Comparison of ENCODE assay signal across 15 cellular contexts in the genomic region with DNA sequence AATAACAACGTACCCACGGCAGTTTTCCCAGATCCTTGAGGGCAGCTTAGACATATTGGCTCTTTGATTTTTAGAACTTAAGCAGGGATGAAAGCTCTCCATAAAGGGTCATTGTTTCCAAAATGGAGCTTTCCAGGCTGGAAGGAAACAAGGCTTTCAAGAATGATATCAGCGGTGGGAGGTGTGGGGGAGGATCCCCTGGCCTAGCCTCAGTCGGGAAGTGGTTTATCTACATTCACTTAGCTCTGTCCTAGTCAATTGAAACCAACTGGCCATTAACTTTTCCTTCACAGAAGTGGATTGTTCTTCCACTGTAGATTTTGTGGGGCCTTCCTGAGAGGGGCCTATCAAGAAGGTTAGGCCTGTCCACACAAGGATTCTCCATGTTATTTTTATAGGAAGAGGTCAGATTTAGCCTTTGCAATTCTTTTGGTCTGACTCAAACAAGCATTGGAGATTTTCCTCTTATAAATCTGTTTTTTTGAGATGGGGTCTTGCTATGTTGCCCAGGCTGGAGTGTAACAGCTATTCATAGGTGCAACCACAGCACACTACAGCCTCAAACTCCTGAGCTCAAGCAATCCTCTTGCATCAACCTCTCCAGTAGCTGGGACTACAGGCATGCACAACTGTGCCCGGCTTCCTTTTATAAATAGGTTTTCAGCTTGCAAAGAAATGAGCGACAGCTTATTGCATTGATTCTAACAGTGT.
"Had no signal": no experiment of that assay in that cellular context is flagged by ENCODE, and none has a peak within 500 bp of the region (broad histone marks: within the 10 kb centered on the region; RNA-seq: fewer than 3 reads in every experiment).

No MANE protein-coding gene starts in this region.

- H3K9me3 Mint-ChIP-seq: activated CD8-positive, alpha-beta T cell treated with anti-CD3 and anti-CD28 coated beads for 36 hours; activated naive CD8-positive, alpha-beta T cell treated with anti-CD3 and anti-CD28 coated beads, Interleukin-2, amount 50 U/mL, for 24 hours; activated T-helper 1 cell treated with anti-CD3 and anti-CD28 coated beads, Interleukin-12 subunit alpha, Interleukin-12 subunit beta, Interleukin-2, Interleukin-4 antibody, amounts not matched to agents 30 ng/mL and 10 ng/mL and 1 ng/mL, durations not matched to agents 14 hours and 24 hours and 36 hours; memory B cell; neural progenitor cell; stimulated activated effector memory CD8-positive, alpha-beta T cell treated with anti-CD3 and anti-CD28 coated beads, Interleukin-12 subunit alpha, Interleukin-12 subunit beta, amount 100 ng/mL, for 72 hours had no signal

- DNase-seq: activated CD4-positive, alpha-beta T cell treated with anti-CD3 and anti-CD28 coated beads for 4 hours; activated CD8-positive, alpha-beta T cell treated with anti-CD3 and anti-CD28 coated beads for 36 hours; activated naive CD4-positive, alpha-beta T cell; activated naive CD8-positive, alpha-beta T cell treated with anti-CD3 and anti-CD28 coated beads, Interleukin-2, amount 50 U/mL, for 24 hours; caudate nucleus; colonic mucosa; pancreas; retina; SK-N-SH; T-helper 1 cell; transverse colon had no signal

- H3K36me3 ChIP-seq: colonic mucosa, neural progenitor cell, pancreas, transverse colon had no signal

- H3K27me3 ChIP-seq: colonic mucosa, neural progenitor cell, pancreas, transverse colon had no signal

- H3K4me3 ChIP-seq: colonic mucosa, neural progenitor cell, pancreas, transverse colon had no signal

- H3K4me1 ChIP-seq: colonic mucosa, neural progenitor cell had no signal

- H3K36me3 Mint-ChIP-seq: memory B cell; neural progenitor cell; stimulated activated effector memory CD8-positive, alpha-beta T cell treated with anti-CD3 and anti-CD28 coated beads, Interleukin-12 subunit alpha, Interleukin-12 subunit beta, amount 100 ng/mL, for 72 hours had no signal

- H3K27ac ChIP-seq: colonic mucosa, neural progenitor cell, transverse colon had no signal

- H3K4me1 Mint-ChIP-seq: neural progenitor cell had no signal

- H3K9me3 ChIP-seq: colonic mucosa, pancreas, SK-N-SH, transverse colon had no signal

- H3K9me2 ChIP-seq: SK-N-SH had no signal

- H2AFZ ChIP-seq: neural progenitor cell had no signal

- ATAC-seq: activated CD8-positive, alpha-beta T cell treated with anti-CD3 and anti-CD28 coated beads for 36 hours; activated naive CD8-positive, alpha-beta T cell treated with anti-CD3 and anti-CD28 coated beads, Interleukin-2, amount 50 U/mL, for 24 hours; pancreas; stimulated activated effector memory CD8-positive, alpha-beta T cell treated with anti-CD3 and anti-CD28 coated beads, Interleukin-12 subunit alpha, Interleukin-12 subunit beta, amount 100 ng/mL, for 72 hours had no signal

- H3K27me3 Mint-ChIP-seq: activated naive CD8-positive, alpha-beta T cell treated with anti-CD3 and anti-CD28 coated beads, Interleukin-2, amount 50 U/mL, for 24 hours had no signal

- H3K27ac Mint-ChIP-seq: activated CD8-positive, alpha-beta T cell treated with anti-CD3 and anti-CD28 coated beads for 36 hours; activated naive CD8-positive, alpha-beta T cell treated with anti-CD3 and anti-CD28 coated beads, Interleukin-2, amount 50 U/mL, for 24 hours; activated T-helper 1 cell treated with anti-CD3 and anti-CD28 coated beads, Interleukin-12 subunit alpha, Interleukin-12 subunit beta, Interleukin-2, Interleukin-4 antibody, amounts not matched to agents 30 ng/mL and 10 ng/mL and 1 ng/mL, durations not matched to agents 14 hours and 24 hours and 36 hours; memory B cell; neural progenitor cell; stimulated activated effector memory CD8-positive, alpha-beta T cell treated with anti-CD3 and anti-CD28 coated beads, Interleukin-12 subunit alpha, Interleukin-12 subunit beta, amount 100 ng/mL, for 72 hours had no signal

- H3K4me2 ChIP-seq: neural progenitor cell, SK-N-SH had no signal

- H3K4me3 Mint-ChIP-seq: activated CD8-positive, alpha-beta T cell treated with anti-CD3 and anti-CD28 coated beads for 36 hours; activated naive CD8-positive, alpha-beta T cell treated with anti-CD3 and anti-CD28 coated beads, Interleukin-2, amount 50 U/mL, for 24 hours; activated T-helper 1 cell treated with anti-CD3 and anti-CD28 coated beads, Interleukin-12 subunit alpha, Interleukin-12 subunit beta, Interleukin-2, Interleukin-4 antibody, amounts not matched to agents 30 ng/mL and 10 ng/mL and 1 ng/mL, durations not matched to agents 14 hours and 24 hours and 36 hours; memory B cell; neural progenitor cell; stimulated activated effector memory CD8-positive, alpha-beta T cell treated with anti-CD3 and anti-CD28 coated beads, Interleukin-12 subunit alpha, Interleukin-12 subunit beta, amount 100 ng/mL, for 72 hours had no signal

- H3K9ac ChIP-seq: neural progenitor cell, SK-N-SH had no signal
